Comparison of ENCODE assay signal across 8 cellular contexts in the genomic region with DNA sequence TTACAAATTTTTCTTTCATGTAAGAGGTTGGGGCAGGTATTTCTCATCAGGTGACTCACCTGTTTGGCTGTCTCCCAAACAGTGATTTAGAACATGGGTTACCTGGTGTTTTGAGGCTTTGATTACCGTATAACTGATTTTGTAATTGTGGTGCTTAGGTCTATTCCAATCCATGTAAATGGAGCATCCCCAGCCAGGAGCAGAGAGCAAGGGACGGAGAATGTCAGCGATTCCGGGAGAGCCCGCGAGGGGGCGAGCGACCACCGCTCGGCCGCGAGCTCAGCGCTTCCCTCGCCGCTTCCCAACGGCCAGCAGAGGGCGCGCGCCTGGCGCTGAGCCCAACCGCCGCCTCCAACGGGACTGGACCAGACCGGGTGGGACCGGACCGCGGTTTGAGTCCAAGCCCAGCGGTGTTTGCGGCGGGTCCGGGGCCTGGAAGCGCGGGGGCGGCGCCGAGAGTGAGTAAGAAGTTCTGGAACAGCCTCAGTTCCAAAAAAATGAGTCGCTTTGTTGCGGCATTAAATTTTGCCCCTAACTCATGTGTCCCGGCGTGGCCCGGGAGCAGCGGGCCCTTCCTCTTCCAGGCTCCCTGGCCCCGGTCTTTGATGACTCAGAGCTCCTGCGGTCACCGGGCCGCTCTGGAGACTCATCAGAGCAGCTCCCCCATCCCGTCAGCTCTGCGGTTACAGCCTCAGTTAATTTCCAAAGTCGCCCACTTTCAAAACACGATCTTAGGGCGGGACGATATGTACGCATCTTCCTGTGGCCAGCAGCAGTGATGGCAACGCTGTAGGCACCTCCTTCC. TPM values are rescaled to one million over a fixed set of nuclear protein-coding genes. Genes with fewer than 3 reads are reported as not detected.
A peak's percentile ranks its signal among the peaks of the same experiment; 100 is the strongest.
DNase-seq lines count a peak whose midpoint lies in the region; ATAC-seq and TF ChIP-seq lines count a peak whose summit lies in the region.
"Not testable (repeated sequence)": the region's sequence is repeated elsewhere in the genome, so short reads cannot be mapped to it uniquely, and the experiment has no call there.

No MANE protein-coding gene starts in this region.

- CTCF ChIA-PET in HEK293 (lab: Yijun Ruan, JAX), result interaction anchor here (0.6 to 2.4 kb wide), 43 partner anchors 10 to 632 kb away, joined by 3 to 32 read pairs (median 4); partner anchors contain the start of genes CDC26, SLC31A2 and ZNF883

- H3K27ac ChIP-seq in 22Rv1; HEK293 (ENCODE audit: extremely low read depth, low read depth, low read length); body of pancreas; neutrophil: not testable (repeated sequence)
- H3K27ac ChIP-seq in RWPE2 (ENCODE audit: poor library complexity, severe bottlenecking), result peak overlapping the region; percentile 28

- not testable (repeated sequence) for TF ChIP-seq POLR2A in body of pancreas (IDR thresholded peaks at IDR 0.05)

- not testable (repeated sequence) for H3K9me3 ChIP-seq in HEK293 (ENCODE audit: control insufficient read depth, insufficient read depth, low read depth, low read length); RWPE2 (ENCODE audit: severe bottlenecking); body of pancreas; neutrophil

- not testable (repeated sequence) for H3K27me3 ChIP-seq in RWPE2 (ENCODE audit: insufficient read depth, poor library complexity, severe bottlenecking); body of pancreas; neutrophil

- H3K4me3 ChIP-seq in HEK293 (ENCODE audit: low read depth, low read length); RWPE2 (ENCODE audit: severe bottlenecking); body of pancreas; neutrophil (ENCODE audit: low read depth in 1 of 2, low read length in 1 of 2): not testable (repeated sequence)

- 0% methylated on average over 1 of the region's 54 CpGs for WGBS in body of pancreas, 2 donors

- TF ChIP-seq CTCF in 22Rv1 (IDR thresholded peaks at IDR 0.05), result peak; percentile 98
- TF ChIP-seq CTCF in HEK293 (tag by site-specific recombination; IDR thresholded peaks at IDR 0.05), result not testable (repeated sequence)
- TF ChIP-seq CTCF in RWPE2 (IDR thresholded peaks at IDR 0.05; ENCODE audit: poor library complexity, severe bottlenecking), result peak; percentile 96
- TF ChIP-seq CTCF in body of pancreas (IDR thresholded peaks at IDR 0.05), result peak in 5 of 7 experiments; percentile 9 to 87 (median 73)
- TF ChIP-seq CTCF in neutrophil (IDR thresholded peaks at IDR 0.05), result peak; percentile 61

- peak; percentile 51 for ATAC-seq in GM18858 (IDR thresholded peaks at IDR 0.05; ENCODE audit: unreplicated experiment)
- peak; percentile 56 for ATAC-seq in RWPE2 (ENCODE audit: low read depth)
- ATAC-seq in body of pancreas, result peak; percentile 66
- ATAC-seq in Right ventricle myocardium superior (ENCODE audit: poor library complexity), result peak; percentile 92

- POLR2A ChIA-PET in HEK293 (lab: Yijun Ruan, JAX), result not testable (repeated sequence)

- H3K36me3 ChIP-seq in HEK293 (ENCODE audit: control insufficient read depth in 2 of 2, insufficient read depth in 1 of 2, low read length in 2 of 2); RWPE2 (ENCODE audit: low read depth); body of pancreas (replicated peaks in 1 of 2; ENCODE audit: insufficient read depth in 1 of 2, low read depth in 2 of 2); neutrophil: not testable (repeated sequence)

- H3K4me1 ChIP-seq in HEK293 (ENCODE audit: control insufficient read depth, insufficient read depth, low read length); RWPE2 (ENCODE audit: insufficient read depth, poor library complexity, severe bottlenecking); body of pancreas; neutrophil (ENCODE audit: control insufficient read depth in 1 of 2, insufficient read depth in 1 of 2, low read depth in 1 of 2, low read length in 1 of 2): not testable (repeated sequence)

- DNase-seq in HK-2 (ENCODE audit: unreplicated experiment), result peak; percentile 4
- DNase-seq in RWPE2 (ENCODE audit: low spot score); Right ventricle myocardium superior: not testable (repeated sequence)
- DNase-seq in body of pancreas, result peak in 1 of 4 donors; percentile 16

- intact Hi-C loops in body of pancreas (cut with DNase I); Right ventricle myocardium superior (cut with DNase I): not testable (repeated sequence)

TF ChIP-seq in HEK293, 187 proteins besides CTCF, POLR2A, EP300 and RAD21:
- peak; percentile 37 for TF ChIP-seq ZNF654 (tag by site-specific recombination; IDR thresholded peaks at IDR 0.05; ENCODE audit: low read depth)
TF ChIP-seq in HEK293: peak in this region for 1; not testable (repeated sequence) for 186.

RNA-seq across cellular contexts. Expression of gene SLC31A2, which starts 37.9 kb away (rescaled TPM):
- total RNA-seq in body of pancreas (10 to 100 TPM; 16.3 to 23.7 TPM), Right ventricle myocardium superior (14.1 TPM)

RNA-seq across cellular contexts. Expression of gene ZFP37, which starts 56.4 kb away (rescaled TPM):
- 1 to 10 TPM in 1 of 2 donors, under 1 TPM in 1; 0.33 to 4.4 TPM for total RNA-seq in body of pancreas
- total RNA-seq in Right ventricle myocardium superior, result 1.0 TPM
